ENCODE assay signal across 1 cellular context in genomic region chr2:232351686-232352510, GRCh38.
TF ChIP-seq lines count a peak whose summit lies in the region.

No MANE protein-coding gene starts in this region.

TF ChIP-seq in SK-N-SH treated with all-trans-retinoic acid at 6 μM for 48 hours, 23 proteins besides CTCF, POLR2A, EP300 and RAD21:
- TF ChIP-seq, protein P1, sequence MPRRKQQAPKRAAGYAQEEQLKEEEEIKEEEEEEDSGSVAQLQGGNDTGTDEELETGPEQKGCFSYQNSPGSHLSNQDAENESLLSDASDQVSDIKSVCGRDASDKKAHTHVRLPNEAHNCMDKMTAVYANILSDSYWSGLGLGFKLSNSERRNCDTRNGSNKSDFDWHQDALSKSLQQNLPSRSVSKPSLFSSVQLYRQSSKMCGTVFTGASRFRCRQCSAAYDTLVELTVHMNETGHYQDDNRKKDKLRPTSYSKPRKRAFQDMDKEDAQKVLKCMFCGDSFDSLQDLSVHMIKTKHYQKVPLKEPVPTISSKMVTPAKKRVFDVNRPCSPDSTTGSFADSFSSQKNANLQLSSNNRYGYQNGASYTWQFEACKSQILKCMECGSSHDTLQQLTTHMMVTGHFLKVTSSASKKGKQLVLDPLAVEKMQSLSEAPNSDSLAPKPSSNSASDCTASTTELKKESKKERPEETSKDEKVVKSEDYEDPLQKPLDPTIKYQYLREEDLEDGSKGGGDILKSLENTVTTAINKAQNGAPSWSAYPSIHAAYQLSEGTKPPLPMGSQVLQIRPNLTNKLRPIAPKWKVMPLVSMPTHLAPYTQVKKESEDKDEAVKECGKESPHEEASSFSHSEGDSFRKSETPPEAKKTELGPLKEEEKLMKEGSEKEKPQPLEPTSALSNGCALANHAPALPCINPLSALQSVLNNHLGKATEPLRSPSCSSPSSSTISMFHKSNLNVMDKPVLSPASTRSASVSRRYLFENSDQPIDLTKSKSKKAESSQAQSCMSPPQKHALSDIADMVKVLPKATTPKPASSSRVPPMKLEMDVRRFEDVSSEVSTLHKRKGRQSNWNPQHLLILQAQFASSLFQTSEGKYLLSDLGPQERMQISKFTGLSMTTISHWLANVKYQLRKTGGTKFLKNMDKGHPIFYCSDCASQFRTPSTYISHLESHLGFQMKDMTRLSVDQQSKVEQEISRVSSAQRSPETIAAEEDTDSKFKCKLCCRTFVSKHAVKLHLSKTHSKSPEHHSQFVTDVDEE (CRISPR knock-in tag; IDR thresholded peaks at IDR 0.05): no peak
- TF ChIP-seq ZNF8 (CRISPR knock-in tag; IDR thresholded peaks at IDR 0.05) (no peak), BACH2 (CRISPR knock-in tag; IDR thresholded peaks at IDR 0.05; ENCODE audit: borderline replicate concordance) (no peak), ISL1 (CRISPR knock-in tag; IDR thresholded peaks at IDR 0.05) (no peak), OSR1 (CRISPR knock-in tag; IDR thresholded peaks at IDR 0.05) (no peak), ESRRG (CRISPR knock-in tag; IDR thresholded peaks at IDR 0.05) (no peak), ZFP30 (CRISPR knock-in tag; IDR thresholded peaks at IDR 0.05) (no peak), CSRNP3 (CRISPR knock-in tag; IDR thresholded peaks at IDR 0.05) (no peak), PPARA (CRISPR knock-in tag; IDR thresholded peaks at IDR 0.05; ENCODE audit: borderline replicate concordance) (no peak), CSDC2 (CRISPR knock-in tag; IDR thresholded peaks at IDR 0.05) (no peak), PATZ1 (CRISPR knock-in tag; IDR thresholded peaks at IDR 0.05; ENCODE audit: borderline replicate concordance) (no peak)
- TF ChIP-seq, protein P2, sequence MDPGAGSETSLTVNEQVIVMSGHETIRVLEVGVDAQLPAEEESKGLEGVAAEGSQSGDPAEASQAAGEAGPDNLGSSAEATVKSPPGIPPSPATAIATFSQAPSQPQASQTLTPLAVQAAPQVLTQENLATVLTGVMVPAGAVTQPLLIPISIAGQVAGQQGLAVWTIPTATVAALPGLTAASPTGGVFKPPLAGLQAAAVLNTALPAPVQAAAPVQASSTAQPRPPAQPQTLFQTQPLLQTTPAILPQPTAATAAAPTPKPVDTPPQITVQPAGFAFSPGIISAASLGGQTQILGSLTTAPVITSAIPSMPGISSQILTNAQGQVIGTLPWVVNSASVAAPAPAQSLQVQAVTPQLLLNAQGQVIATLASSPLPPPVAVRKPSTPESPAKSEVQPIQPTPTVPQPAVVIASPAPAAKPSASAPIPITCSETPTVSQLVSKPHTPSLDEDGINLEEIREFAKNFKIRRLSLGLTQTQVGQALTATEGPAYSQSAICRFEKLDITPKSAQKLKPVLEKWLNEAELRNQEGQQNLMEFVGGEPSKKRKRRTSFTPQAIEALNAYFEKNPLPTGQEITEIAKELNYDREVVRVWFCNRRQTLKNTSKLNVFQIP (CRISPR knock-in tag; IDR thresholded peaks at IDR 0.05; ENCODE audit: borderline replicate concordance, low read depth): no peak
